Comparison of ENCODE assay signal across 8 cellular contexts in genomic region chr2:85326406-85326945, GRCh38. TPM values are rescaled to one million over a fixed set of nuclear protein-coding genes. Genes with fewer than 3 reads are reported as not detected.
DNase-seq lines count a peak whose midpoint lies in the region; ATAC-seq and TF ChIP-seq lines count a peak whose summit lies in the region.

No MANE protein-coding gene starts in this region.

- H3K4me3 ChIP-seq in AG09309 (ENCODE audit: control insufficient read depth, low read depth, low read length) = peak overlapping the region; percentile 91
- peak overlapping the region; percentile 40 to 99 (median 84) for H3K4me3 ChIP-seq in transverse colon

- peaks cover 32% of the 10 kb centered on the region for H3K4me1 Mint-ChIP-seq in mesothelial cell of epicardium

- no peak overlapping the region for H3K27ac Mint-ChIP-seq in mesothelial cell of epicardium

- H3K27me3 Mint-ChIP-seq in mesothelial cell of epicardium (ENCODE audit: low read depth) = no peaks in the 10 kb centered on the region

- no peaks in the 10 kb centered on the region for H3K9me3 ChIP-seq in transverse colon

- TF ChIP-seq POLR2A in transverse colon (IDR thresholded peaks at IDR 0.05) = peak; percentile 20

- H3K4me1 ChIP-seq in transverse colon = peaks cover 21 to 67% (median 42%) of the 10 kb centered on the region in 4 donors

- peak; percentile 26 for ATAC-seq in HG03520 (IDR thresholded peaks at IDR 0.05; ENCODE audit: unreplicated experiment)

- 0 to 19% methylated on average over 5 to 20 of the region's 20 CpGs for WGBS in transverse colon (ENCODE audit: low coverage in 1 of 2), 2 donors

- in situ Hi-C loops in transverse colon (cut with MboI; ENCODE audit: low pct_ligation_motif_present in 1 of 4, low pct_unique_long_range_greater_than_20kb in 1 of 4, low sequenced_read_pairs in 3 of 4) = no loop called here

- H3K36me3 Mint-ChIP-seq in mesothelial cell of epicardium = peaks cover 24% of the 10 kb centered on the region

- H3K27me3 ChIP-seq in transverse colon = no peaks in the 10 kb centered on the region

- TF ChIP-seq CTCF in AG09309 (IDR thresholded peaks at IDR 0.05; ENCODE audit: control insufficient read depth, insufficient read depth, low read depth, low read length, missing control alignments) (no peak), mesothelial cell of epicardium (IDR thresholded peaks at IDR 0.05; ENCODE audit: unreplicated experiment) (no peak), transverse colon (IDR thresholded peaks at IDR 0.05) (no peak)

- intact Hi-C loops in transverse colon (cut with DNase I; ENCODE audit: low total_unique reads) = no loop called here

- peak overlapping the region; percentile 88 for H3K4me3 Mint-ChIP-seq in mesothelial cell of epicardium

- H3K27ac ChIP-seq in caudate nucleus (ENCODE audit: low read depth, low read length) = peak overlapping the region; percentile 2
- peak overlapping the region; percentile 91 to 100 (median 97) for H3K27ac ChIP-seq in transverse colon

- no peaks in the 10 kb centered on the region for H3K9me3 Mint-ChIP-seq in mesothelial cell of epicardium

- DNase-seq in AG09309 (ENCODE audit: low read depth) (no peak), GM19238 (ENCODE audit: insufficient read length, low spot score) (peak; percentile 45), T-helper 9 cell (peak; percentile 35), caudate nucleus (lab: John Stamatoyannopoulos, UW) (no peak), mesothelial cell of epicardium (ENCODE audit: low spot score in 2 of 2, unreplicated experiment in 2 of 2) (no peak), transverse colon (peak; percentile 51), NCI-H2171 treated with DMSO at 0.1 percent for 48 hours (lab: John Stamatoyannopoulos, UW) (no peak)

- H3K36me3 ChIP-seq in transverse colon = peaks cover 0 to 32% (median 12%) of the 10 kb centered on the region in 4 donors

- no peak for TF ChIP-seq EP300 in transverse colon (IDR thresholded peaks at IDR 0.05; ENCODE audit: low read depth)

RNA-seq across cellular contexts. Expression of gene TGOLN2, which starts 1.3 kb away (rescaled TPM):
- total RNA-seq in mesothelial cell of epicardium = 59.0 to 62.5 TPM (median 59.2 TPM) in 3 replicates
- total RNA-seq in transverse colon = 100 to 1,000 TPM; 113 to 234 (median 232) TPM

RNA-seq across cellular contexts. Expression of gene RETSAT, which starts 27.9 kb away (rescaled TPM):
- total RNA-seq in mesothelial cell of epicardium = 21.5 to 27.4 TPM (median 23.4 TPM) in 3 replicates
- total RNA-seq in transverse colon = 100 to 1,000 TPM; 109 to 638 (median 330) TPM

RNA-seq across cellular contexts. Expression of gene ELMOD3, which starts 28.1 kb away (rescaled TPM):
- total RNA-seq in mesothelial cell of epicardium = 23.2 to 25.2 TPM (median 24.5 TPM) in 3 replicates
- 10 to 100 TPM; 13.3 to 37.8 (median 32.8) TPM for total RNA-seq in transverse colon

Comparison
In these comparisons a context has a peak if more than half of its experiments do, and no peak if none do; other contexts are left out.
1. DNase-seq: peak in GM19238 (single experiment), T-helper 9 cell (single experiment) and transverse colon (single experiment); none in AG09309 (single experiment), caudate nucleus (0 of 61), mesothelial cell of epicardium (0 of 2) and NCI-H2171 treated with DMSO at 0.1 percent for 48 hours (single experiment).